Comparison of ENCODE assay signal across 19 cellular contexts in genomic region chr6:137764464-137764863, GRCh38.
DNase-seq lines count a peak whose midpoint lies in the region; ATAC-seq, FAIRE-seq and TF ChIP-seq lines count a peak whose summit lies in the region.
"Had no signal": no experiment of that assay in that cellular context is flagged by ENCODE, and none has a peak within 500 bp of the region (broad histone marks: within the 10 kb centered on the region; RNA-seq: fewer than 3 reads in every experiment).

No MANE protein-coding gene starts in this region.

- peaks cover 33 to 44% of the 10 kb centered on the region in 2 donors for H3K4me1 Mint-ChIP-seq in immature natural killer cell

- intact Hi-C loops in mammary epithelial cell (cut with micrococcal nuclease) (loop anchor here (1.0 to 2.0 kb wide), 6 partner anchors 36 to 102 kb away; no protein-coding TSS in a partner anchor), aorta (cut with DNase I) (no loop called here)

- peak overlapping the region; percentile 15 for H2AFZ ChIP-seq in mammary epithelial cell (ENCODE audit: low read depth, low read length)

- dilution Hi-C loops in mammary epithelial cell (cut with HindIII; ENCODE audit: low sequenced_read_pairs) = no loop called here

- in situ Hi-C loops in mammary epithelial cell (cut with MboI; ENCODE audit: low sequenced_read_pairs in 2 of 2) = no loop called here

- peak overlapping the region; percentile 83 for H3K27ac ChIP-seq in mammary epithelial cell (ENCODE audit: insufficient read depth, low read depth, low read length)
- H3K27ac ChIP-seq in aorta (ENCODE audit: low read depth in 1 of 2, low read length in 2 of 2) = no peak overlapping the region
- H3K27ac ChIP-seq: BLaER1 had no signal

- H3K79me2 ChIP-seq in mammary epithelial cell (ENCODE audit: insufficient read depth, low read length) = no peaks in the 10 kb centered on the region

- H3K9me3 Mint-ChIP-seq in immature natural killer cell = peaks cover 0 to 3% (median 0%) of the 10 kb centered on the region in 6 donors
- H3K9me3 Mint-ChIP-seq: activated B cell treated with CpG ODN at 0.5 μM for 24 hours; stimulated activated effector memory CD8-positive, alpha-beta T cell treated with anti-CD3 and anti-CD28 coated beads, Interleukin-12 subunit alpha, Interleukin-12 subunit beta, amount 100 ng/mL, for 72 hours had no signal

- no peak for FAIRE-seq in HTR-8/SVneo (lab: Jason Lieb, UNC)
- FAIRE-seq: GM19239 had no signal

- H3K4me3 ChIP-seq in AG10803 (ENCODE audit: low read length) (no peak overlapping the region), mammary epithelial cell (replicated peaks in 1 of 3; ENCODE audit: insufficient read depth in 1 of 3, low read depth in 2 of 3, low read length in 3 of 3) (no peak overlapping the region), aorta (ENCODE audit: low read length in 2 of 2) (no peak overlapping the region), BE2C (ENCODE audit: low read depth, low read length) (no peak overlapping the region)
- H3K4me3 ChIP-seq: BLaER1 had no signal

- H3K9ac ChIP-seq in mammary epithelial cell (ENCODE audit: insufficient read depth, low read length) = no peak overlapping the region
- H3K9ac ChIP-seq: BLaER1 had no signal

- no peak overlapping the region for H3K4me3 Mint-ChIP-seq in immature natural killer cell
- H3K4me3 Mint-ChIP-seq: activated B cell treated with CpG ODN at 0.5 μM for 24 hours; activated naive CD8-positive, alpha-beta T cell; naive thymus-derived CD4-positive, alpha-beta T cell; stimulated activated effector memory CD8-positive, alpha-beta T cell treated with anti-CD3 and anti-CD28 coated beads, Interleukin-12 subunit alpha, Interleukin-12 subunit beta, amount 100 ng/mL, for 72 hours had no signal

- H3K4me2 ChIP-seq in mammary epithelial cell (ENCODE audit: insufficient read depth, low read depth, low read length) = peak overlapping the region; percentile 54
- H3K4me2 ChIP-seq: BLaER1 had no signal

- DNase-seq in AG10803 (ENCODE audit: low read depth) (peak; percentile 77), HTR-8/SVneo (ENCODE audit: insufficient read length, low spot score) (peak; percentile 10), mammary epithelial cell (peak; percentile 92), iris pigment epithelial cell (ENCODE audit: low read depth) (peak; percentile 86), immature natural killer cell (no peak), aorta (no peak), NCI-H1417 treated with DMSO at 0.1 percent for 48 hours (lab: John Stamatoyannopoulos, UW) (no peak), BE2C (no peak)
- DNase-seq: activated B cell treated with CpG ODN at 0.5 μM for 24 hours; glutamatergic neuron; MM.1S; naive thymus-derived CD4-positive, alpha-beta T cell; retina; stimulated activated CD4-positive, alpha-beta T cell treated with anti-CD3 and anti-CD28 coated beads, Interleukin-4, amount 100 ng/mL, for 24 hours had no signal

- no peaks in the 10 kb centered on the region for H3K9me3 ChIP-seq in mammary epithelial cell (replicated peaks; ENCODE audit: insufficient read depth, low read length)
- H3K9me3 ChIP-seq in aorta (ENCODE audit: control insufficient read depth, low read length) = no peaks in the 10 kb centered on the region
- no peaks in the 10 kb centered on the region for H3K9me3 ChIP-seq in BE2C
- H3K9me3 ChIP-seq: BLaER1 had no signal

- H3K27ac Mint-ChIP-seq in immature natural killer cell = peak overlapping the region in 3 of 6 donors; percentile 70 to 84 (median 75)
- H3K27ac Mint-ChIP-seq: activated B cell treated with CpG ODN at 0.5 μM for 24 hours; activated naive CD8-positive, alpha-beta T cell; stimulated activated effector memory CD8-positive, alpha-beta T cell treated with anti-CD3 and anti-CD28 coated beads, Interleukin-12 subunit alpha, Interleukin-12 subunit beta, amount 100 ng/mL, for 72 hours had no signal

- no peak for TF ChIP-seq CTCF in AG10803 (conservative IDR thresholded peaks at IDR 0.05; ENCODE audit: low read length)
- TF ChIP-seq CTCF in mammary epithelial cell (conservative IDR thresholded peaks at IDR 0.05 in 1 of 2, IDR thresholded peaks at IDR 0.05 in 1 of 2; ENCODE audit: extremely low read depth in 1 of 2, insufficient read depth in 1 of 2, low read depth in 1 of 2, low read length in 2 of 2) = no peak
- no peak for TF ChIP-seq CTCF in BE2C (IDR thresholded peaks at IDR 0.05; ENCODE audit: low read depth, low read length)

- CTCF ChIA-PET in mammary epithelial cell (lab: Charles Lee; ENCODE audit: low non-redundant PET) = interaction anchor here (0.5 kb wide), 1 partner anchor 1170 kb away, joined by 4 read pairs; no protein-coding TSS in a partner anchor

- no peaks in the 10 kb centered on the region for H4K20me1 ChIP-seq in mammary epithelial cell (ENCODE audit: insufficient read depth, low read length)
- H4K20me1 ChIP-seq: BLaER1 had no signal

- BruUV-seq in mammary epithelial cell (replicated peaks; lab: Mats Ljungman, UMichigan) = no TSS peak

- H3K27me3 Mint-ChIP-seq in immature natural killer cell (ENCODE audit: low read depth in 3 of 3) = peaks cover 1 to 8% (median 4%) of the 10 kb centered on the region in 3 donors
- H3K27me3 Mint-ChIP-seq: activated B cell treated with CpG ODN at 0.5 μM for 24 hours; activated naive CD8-positive, alpha-beta T cell; naive thymus-derived CD4-positive, alpha-beta T cell had no signal

- H3K36me3 Mint-ChIP-seq in immature natural killer cell = no peaks in the 10 kb centered on the region
- H3K36me3 Mint-ChIP-seq: stimulated activated effector memory CD8-positive, alpha-beta T cell treated with anti-CD3 and anti-CD28 coated beads, Interleukin-12 subunit alpha, Interleukin-12 subunit beta, amount 100 ng/mL, for 72 hours had no signal

- no peaks in the 10 kb centered on the region for H3K36me3 ChIP-seq in mammary epithelial cell (ENCODE audit: insufficient read depth, low read length)
- no peaks in the 10 kb centered on the region for H3K36me3 ChIP-seq in aorta (ENCODE audit: control insufficient read depth in 1 of 2, insufficient read depth in 2 of 2, low read length in 1 of 2)
- H3K36me3 ChIP-seq in BE2C = no peaks in the 10 kb centered on the region
- H3K36me3 ChIP-seq: BLaER1 had no signal

- ATAC-seq in aorta (ENCODE audit: low FRiP score) = no peak
- ATAC-seq: left lobe of liver; naive thymus-derived CD4-positive, alpha-beta T cell; stimulated activated effector memory CD8-positive, alpha-beta T cell treated with anti-CD3 and anti-CD28 coated beads, Interleukin-12 subunit alpha, Interleukin-12 subunit beta, amount 100 ng/mL, for 72 hours had no signal

- H3K27me3 ChIP-seq in mammary epithelial cell (ENCODE audit: insufficient read depth, low read length) (no peaks in the 10 kb centered on the region), aorta (ENCODE audit: control insufficient read depth in 1 of 2, insufficient read depth in 2 of 2, low read length in 1 of 2) (no peaks in the 10 kb centered on the region), BE2C (no peaks in the 10 kb centered on the region)
- H3K27me3 ChIP-seq: BLaER1 had no signal

- H3K4me1 ChIP-seq in mammary epithelial cell (ENCODE audit: insufficient read depth, low read length) (peaks cover 41% of the 10 kb centered on the region), aorta (ENCODE audit: control insufficient read depth in 1 of 2, insufficient read depth in 2 of 2, low read length in 2 of 2) (no peaks in the 10 kb centered on the region), BE2C (no peaks in the 10 kb centered on the region)

Comparison
In these comparisons a context has a peak if more than half of its experiments do, and no peak if none do; other contexts are left out.
1. DNase-seq: peak in AG10803 (single experiment), HTR-8/SVneo (single experiment), mammary epithelial cell (single experiment) and iris pigment epithelial cell (single experiment); none in immature natural killer cell (0 of 3), aorta (0 of 2), NCI-H1417 treated with DMSO at 0.1 percent for 48 hours (single experiment) and BE2C (single experiment).